Comparison of ENCODE assay signal across 9 cellular contexts in genomic region chr1:156689035-156689959, GRCh38. TPM values are rescaled to one million over a fixed set of nuclear protein-coding genes. Genes with fewer than 3 reads are reported as not detected.
DNase-seq lines count a peak whose midpoint lies in the region; ATAC-seq lines count a peak whose summit lies in the region.
"Had no signal": no experiment of that assay in that cellular context is flagged by ENCODE, and none has a peak within 500 bp of the region (broad histone marks: within the 10 kb centered on the region; RNA-seq: fewer than 3 reads in every experiment).

No MANE protein-coding gene starts in this region.

- peak overlapping the region; percentile 76 for H3K56ac ChIP-seq in mesendoderm (ENCODE audit: low read length)

- DNase-seq in GM03348 (ENCODE audit: low spot score) = peak; percentile 92
- DNase-seq in HUDEP-2 (lab: John Stamatoyannopoulos, UW; ENCODE audit: unreplicated experiment in 76 of 76) = peak in 68 of 76 experiments; percentile 10 to 83 (median 61)
- peak; percentile 76 for DNase-seq in NOMO-1 treated with DMSO at 0.1 percent for 48 hours (lab: John Stamatoyannopoulos, UW; ENCODE audit: unreplicated experiment)
- DNase-seq in activated CD8-positive, alpha-beta memory T cell treated with anti-CD3 and anti-CD28 coated beads for 24 hours = peak; percentile 87
- peak; percentile 72 to 74 (median 72) for DNase-seq in effector memory CD8-positive, alpha-beta T cell
- peak; percentile 93 for DNase-seq in mesendoderm
- DNase-seq in stimulated activated CD8-positive, alpha-beta memory T cell treated with anti-CD3 and anti-CD28 coated beads, Interleukin-15, amount 100 ng/mL, for 48 hours (ENCODE audit: low read depth in 2 of 2) = peak; percentile 44 to 61

- peak overlapping the region in 1 of 2 donors; percentile 20 for H3K4me3 Mint-ChIP-seq in effector memory CD8-positive, alpha-beta T cell
- H3K4me3 Mint-ChIP-seq: stimulated activated naive CD8-positive, alpha-beta T cell treated with anti-CD3 and anti-CD28 coated beads, Interleukin-15, Interleukin-2, amounts not matched to agents 100 ng/mL and 50 ng/mL, for 24 hours had no signal

- no peaks in the 10 kb centered on the region for H3K27me3 ChIP-seq in mesendoderm (ENCODE audit: insufficient read depth, low read length, poor library complexity)

- H4K5ac ChIP-seq in mesendoderm (ENCODE audit: low read length) = no peak overlapping the region

- peak overlapping the region in 1 of 2 donors; percentile 1 for H3K27ac Mint-ChIP-seq in effector memory CD8-positive, alpha-beta T cell
- H3K27ac Mint-ChIP-seq: stimulated activated naive CD8-positive, alpha-beta T cell treated with anti-CD3 and anti-CD28 coated beads, Interleukin-15, Interleukin-2, amounts not matched to agents 100 ng/mL and 50 ng/mL, for 24 hours had no signal

- H3K9me3 Mint-ChIP-seq in effector memory CD8-positive, alpha-beta T cell = no peaks in the 10 kb centered on the region
- H3K9me3 Mint-ChIP-seq: stimulated activated naive CD8-positive, alpha-beta T cell treated with anti-CD3 and anti-CD28 coated beads, Interleukin-15, Interleukin-2, amounts not matched to agents 100 ng/mL and 50 ng/mL, for 24 hours had no signal

- H3K79me1 ChIP-seq in mesendoderm (ENCODE audit: low read length) = no peaks in the 10 kb centered on the region

- H4K8ac ChIP-seq in mesendoderm (ENCODE audit: low read depth, low read length) = no peak overlapping the region

- H3K79me2 ChIP-seq in mesendoderm (ENCODE audit: control insufficient read depth, insufficient read depth, low read length) = no peaks in the 10 kb centered on the region

- peak overlapping the region; percentile 10 for H3K4ac ChIP-seq in mesendoderm (ENCODE audit: low read depth, low read length)

- H3K23ac ChIP-seq in mesendoderm (ENCODE audit: low read length) = no peak overlapping the region

- peak overlapping the region; percentile 30 for H3K4me2 ChIP-seq in mesendoderm (ENCODE audit: low read length)

- no CpG with 5 or more reads among the region's 23 CpGs for WGBS in mesendoderm (ENCODE audit: extremely low coverage, insufficient coverage, low lambda C conversion rate)

- H2BK5ac ChIP-seq in mesendoderm (ENCODE audit: low read length) = no peak overlapping the region

- no peak overlapping the region for H3K4me3 ChIP-seq in mesendoderm (ENCODE audit: low read length)

- H2BK120ac ChIP-seq in mesendoderm (ENCODE audit: low read depth, low read length) = no peak overlapping the region

- H3K4me1 Mint-ChIP-seq in effector memory CD8-positive, alpha-beta T cell (ENCODE audit: low read depth in 2 of 2) = peaks cover 20% of the 10 kb centered on the region in 2 donors

- ATAC-seq in effector memory CD8-positive, alpha-beta T cell (replicated peaks) = peak; percentile 98
- ATAC-seq in GM21526 (IDR thresholded peaks at IDR 0.05; ENCODE audit: low FRiP score, unreplicated experiment) = no peak

- H3K9ac ChIP-seq in mesendoderm (ENCODE audit: low read length) = peak overlapping the region; percentile 52

- H3K36me3 ChIP-seq in mesendoderm (ENCODE audit: control insufficient read depth, insufficient read depth, low read length) = no peaks in the 10 kb centered on the region

- no peak overlapping the region for H3K18ac ChIP-seq in mesendoderm (ENCODE audit: low read length)

- peaks cover 4% of the 10 kb centered on the region for H3K36me3 Mint-ChIP-seq in effector memory CD8-positive, alpha-beta T cell (ENCODE audit: insufficient read depth)

- H2AK5ac ChIP-seq in mesendoderm (ENCODE audit: low read length) = no peak overlapping the region

- H3K4me1 ChIP-seq in mesendoderm (ENCODE audit: control insufficient read depth, low read depth, low read length) = peaks cover 28% of the 10 kb centered on the region

- H3K27me3 Mint-ChIP-seq in effector memory CD8-positive, alpha-beta T cell = peaks cover 60 to 80% of the 10 kb centered on the region in 2 donors

- H2BK15ac ChIP-seq in mesendoderm (replicated peaks; ENCODE audit: low read depth) = no peak overlapping the region

- no peak overlapping the region for H3K27ac ChIP-seq in mesendoderm (ENCODE audit: low read depth, low read length)

RNA-seq across cellular contexts. Expression of gene NES, which starts 12.1 kb away (rescaled TPM):
- 77.7 TPM for polyA plus RNA-seq in mesendoderm (2013, experiment 1 of 2)
- 79.9 TPM for polyA plus RNA-seq in mesendoderm (2013, experiment 2 of 2)

RNA-seq across cellular contexts. Expression of gene CRABP2, which starts 16.1 kb away (rescaled TPM):
- polyA plus RNA-seq in mesendoderm (2013, experiment 1 of 2) = 52.0 TPM
- polyA plus RNA-seq in mesendoderm (2013, experiment 2 of 2) = 49.6 TPM

RNA-seq across cellular contexts. Expression of gene METTL25B, which starts 39.0 kb away (rescaled TPM):
- 12.0 TPM for polyA plus RNA-seq in mesendoderm (2013, experiment 1 of 2)
- 11.6 TPM for polyA plus RNA-seq in mesendoderm (2013, experiment 2 of 2)

RNA-seq across cellular contexts. Expression of gene ISG20L2, which starts 39.3 kb away (rescaled TPM):
- polyA plus RNA-seq in mesendoderm (2013, experiment 1 of 2) = 75.9 TPM
- polyA plus RNA-seq in mesendoderm (2013, experiment 2 of 2) = 76.2 TPM

RNA-seq across cellular contexts. Expression of gene BCAN, which starts 47.4 kb away (rescaled TPM):
- polyA plus RNA-seq in mesendoderm (2013, experiment 1 of 2) = 0.88 TPM
- polyA plus RNA-seq in mesendoderm (2013, experiment 2 of 2) = 0.91 TPM
